In the genomic region with DNA sequence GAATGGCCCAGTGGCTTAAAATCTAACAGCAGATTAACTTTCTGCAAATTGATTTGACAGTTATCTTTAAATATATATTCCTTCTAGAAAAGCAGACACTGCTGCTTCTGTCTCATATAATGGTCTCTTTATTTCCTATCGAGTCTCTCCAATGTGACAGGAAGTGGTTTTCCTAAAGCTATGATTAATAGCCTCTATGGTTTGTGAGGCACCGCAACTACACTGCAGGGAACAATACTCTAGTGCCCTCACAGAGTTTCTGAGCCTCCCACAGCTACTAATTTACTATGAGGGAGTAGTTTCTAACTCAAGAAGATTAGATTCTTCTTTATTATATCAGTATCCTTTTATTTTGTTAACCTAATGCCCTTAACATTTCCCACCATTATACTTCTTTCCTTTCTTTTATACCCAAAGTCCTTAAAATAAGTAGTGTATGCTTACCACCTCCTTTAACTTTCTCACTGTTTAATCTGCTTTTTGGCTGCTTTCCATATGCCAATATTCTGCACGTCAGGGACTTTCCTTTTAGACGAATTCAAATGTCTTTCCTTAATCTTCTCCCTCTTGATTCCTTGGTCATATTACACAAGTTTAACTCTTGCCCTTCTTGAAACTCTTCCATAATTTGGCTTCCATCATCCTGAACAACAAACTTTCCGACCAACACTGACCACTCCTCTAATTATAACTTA, we compare ENCODE assay signal across 10 cellular contexts. TPM values are rescaled to one million over a fixed set of nuclear protein-coding genes. Genes with fewer than 3 reads are reported as not detected.
DNase-seq lines count a peak whose midpoint lies in the region; ATAC-seq, FAIRE-seq and TF ChIP-seq lines count a peak whose summit lies in the region.
"Had no signal": no experiment of that assay in that cellular context is flagged by ENCODE, and none has a peak within 500 bp of the region (broad histone marks: within the 10 kb centered on the region; RNA-seq: fewer than 3 reads in every experiment).

No MANE protein-coding gene starts in this region.

- DNase-seq in GM19239 (ENCODE audit: insufficient read length, low spot score) (no peak), MV-4-11 (lab: John Stamatoyannopoulos, UW) (peak; percentile 94), amniotic epithelial cell (ENCODE audit: low read depth) (peak; percentile 36), osteocyte (ENCODE audit: extremely low spot score, unreplicated experiment) (no peak), NCI-H526 treated with DMSO at 0.1 percent for 48 hours (lab: John Stamatoyannopoulos, UW) (no peak), hippocampal formation (lab: John Stamatoyannopoulos, UW) (no peak)
- DNase-seq: nucleus accumbens had no signal

- no peaks in the 10 kb centered on the region for H3K36me3 ChIP-seq in gastroesophageal sphincter

- peak overlapping the region; percentile 96 for H3K27ac Mint-ChIP-seq in osteocyte (ENCODE audit: unreplicated experiment)

- no peak for TF ChIP-seq EP300 in gastroesophageal sphincter (IDR thresholded peaks at IDR 0.05)

- H3K36me3 Mint-ChIP-seq in osteocyte (ENCODE audit: unreplicated experiment) = peaks cover 5% of the 10 kb centered on the region

- no peak overlapping the region for H3K4me3 ChIP-seq in gastroesophageal sphincter

- TF ChIP-seq POLR2A in gastroesophageal sphincter (IDR thresholded peaks at IDR 0.05) = no peak

- TF ChIP-seq CTCF in osteocyte (IDR thresholded peaks at IDR 0.05) = no peak
- TF ChIP-seq CTCF in gastroesophageal sphincter (IDR thresholded peaks at IDR 0.05) = no peak

- peaks cover 32% of the 10 kb centered on the region for H3K4me1 Mint-ChIP-seq in osteocyte (ENCODE audit: unreplicated experiment)

- peak overlapping the region in 1 of 4 donors; percentile 17 for H3K27ac ChIP-seq in gastroesophageal sphincter

- H3K27me3 Mint-ChIP-seq in osteocyte (ENCODE audit: unreplicated experiment) = no peaks in the 10 kb centered on the region

- ATAC-seq in gastroesophageal sphincter (no peak), GM21526 (IDR thresholded peaks at IDR 0.05; ENCODE audit: low FRiP score, unreplicated experiment) (no peak)

- 17 to 42% methylated on average over 3 to 5 of the region's 5 CpGs for WGBS in gastroesophageal sphincter (ENCODE audit: low coverage in 1 of 2), 2 donors

- H3K9me3 Mint-ChIP-seq in osteocyte (ENCODE audit: unreplicated experiment) = peaks cover 13% of the 10 kb centered on the region

- H3K4me3 Mint-ChIP-seq in osteocyte (ENCODE audit: unreplicated experiment) = peak overlapping the region; percentile 23

- H3K27me3 ChIP-seq in gastroesophageal sphincter = no peaks in the 10 kb centered on the region

- peak; percentile 33 for FAIRE-seq in GM19239 (lab: Jason Lieb, UNC)
- FAIRE-seq: GM12891 had no signal

- peaks cover 0 to 14% (median 0%) of the 10 kb centered on the region in 3 donors for H3K9me3 ChIP-seq in gastroesophageal sphincter

- H3K4me1 ChIP-seq in gastroesophageal sphincter = peaks cover 3 to 7% (median 4%) of the 10 kb centered on the region in 3 donors

RNA-seq across cellular contexts. Expression of gene AHR, which starts 23.8 kb away (rescaled TPM):
- total RNA-seq in osteocyte (270 and 275 TPM in 2 replicates), gastroesophageal sphincter (100 to 1,000 TPM in 2 of 4 donors, 10 to 100 TPM in 2; 52.1 to 105 (median 83.9) TPM)

Comparison
In these comparisons a context has a peak if more than half of its experiments do, and no peak if none do; other contexts are left out.
1. DNase-seq: peak in MV-4-11 (single experiment) and amniotic epithelial cell (single experiment); none in GM19239 (single experiment), osteocyte (single experiment), NCI-H526 treated with DMSO at 0.1 percent for 48 hours (single experiment) and hippocampal formation (0 of 2).